Comparison of ENCODE assay signal across 12 cellular contexts in genomic region chr1:243251544-243251943, GRCh38. TPM values are rescaled to one million over a fixed set of nuclear protein-coding genes. Genes with fewer than 3 reads are reported as not detected.
DNase-seq lines count a peak whose midpoint lies in the region; ATAC-seq and TF ChIP-seq lines count a peak whose summit lies in the region.
"Had no signal": no experiment of that assay in that cellular context is flagged by ENCODE, and none has a peak within 500 bp of the region (broad histone marks: within the 10 kb centered on the region; RNA-seq: fewer than 3 reads in every experiment).

No MANE protein-coding gene starts in this region.

- H3K36me3 ChIP-seq in skeletal muscle tissue (ENCODE audit: control insufficient read depth in 3 of 3, insufficient read depth in 3 of 3, low read length in 3 of 3): no peaks in the 10 kb centered on the region

- no peak for DNase-seq in activated naive CD4-positive, alpha-beta T cell treated with anti-CD3 and anti-CD28 coated beads, Interleukin-2, amount 50 U/mL, for 72 hours (ENCODE audit: low spot score in 2 of 2)
- DNase-seq in WTC11 (ENCODE audit: low spot score) (no peak), glutamatergic neuron (no peak), posterior cingulate gyrus (no peak)
- DNase-seq: activated naive CD4-positive, alpha-beta T cell; cortex of kidney; MV-4-11; NCI-H2227 treated with DMSO at 0.1 percent for 48 hours had no signal

- CTCF ChIA-PET in WTC11 (lab: Charles Lee): no interaction called here

- H3K9me3 Mint-ChIP-seq in activated naive CD4-positive, alpha-beta T cell treated with anti-CD3 and anti-CD28 coated beads, Interleukin-2, amount 50 U/mL, for 24 hours: no peaks in the 10 kb centered on the region
- no peaks in the 10 kb centered on the region for H3K9me3 Mint-ChIP-seq in activated naive CD4-positive, alpha-beta T cell treated with anti-CD3 and anti-CD28 coated beads, Interleukin-2, amount 50 U/mL, for 72 hours
- H3K9me3 Mint-ChIP-seq in WTC11 (no peaks in the 10 kb centered on the region), glutamatergic neuron (ENCODE audit: unreplicated experiment) (peaks cover 14% of the 10 kb centered on the region)

- H3K4me1 Mint-ChIP-seq in activated naive CD4-positive, alpha-beta T cell treated with anti-CD3 and anti-CD28 coated beads, Interleukin-2, amount 50 U/mL, for 24 hours: peaks cover 58% of the 10 kb centered on the region
- H3K4me1 Mint-ChIP-seq in WTC11: peaks cover 50% of the 10 kb centered on the region
- peaks cover 21% of the 10 kb centered on the region for H3K4me1 Mint-ChIP-seq in glutamatergic neuron (ENCODE audit: low read depth, unreplicated experiment)

- ATAC-seq in activated naive CD4-positive, alpha-beta T cell treated with anti-CD3 and anti-CD28 coated beads, Interleukin-2, amount 50 U/mL, for 72 hours: no peak
- ATAC-seq in WTC11: no peak
- ATAC-seq in GM21447 (IDR thresholded peaks at IDR 0.05; ENCODE audit: unreplicated experiment): no peak
- no peak for ATAC-seq in HG03175 (IDR thresholded peaks at IDR 0.05; ENCODE audit: unreplicated experiment)

- H3K9ac ChIP-seq in skeletal muscle tissue (ENCODE audit: low read depth in 1 of 3, low read length in 3 of 3): peak overlapping the region in 1 of 3 donors; percentile 7

- no peaks in the 10 kb centered on the region for H3K9me3 ChIP-seq in skeletal muscle tissue (ENCODE audit: control insufficient read depth in 3 of 3, low read length in 3 of 3)

- H3K27ac ChIP-seq in skeletal muscle tissue (ENCODE audit: low read depth, low read length): peak overlapping the region; percentile 69

- peaks cover 1% of the 10 kb centered on the region for H3K36me3 Mint-ChIP-seq in activated naive CD4-positive, alpha-beta T cell treated with anti-CD3 and anti-CD28 coated beads, Interleukin-2, amount 50 U/mL, for 24 hours
- H3K36me3 Mint-ChIP-seq in activated naive CD4-positive, alpha-beta T cell treated with anti-CD3 and anti-CD28 coated beads, Interleukin-2, amount 50 U/mL, for 72 hours: peaks cover 6% of the 10 kb centered on the region in 2 donors
- H3K36me3 Mint-ChIP-seq in WTC11 (0 out of 2 replicates have a peak, but pooled peaks cover 2% of the 10 kb centered on the region), glutamatergic neuron (ENCODE audit: unreplicated experiment) (no peaks in the 10 kb centered on the region)

- peak overlapping the region; percentile 63 for H3K27ac Mint-ChIP-seq in activated naive CD4-positive, alpha-beta T cell treated with anti-CD3 and anti-CD28 coated beads, Interleukin-2, amount 50 U/mL, for 24 hours
- H3K27ac Mint-ChIP-seq in activated naive CD4-positive, alpha-beta T cell treated with anti-CD3 and anti-CD28 coated beads, Interleukin-2, amount 50 U/mL, for 72 hours: no peak overlapping the region
- H3K27ac Mint-ChIP-seq in WTC11: no peak overlapping the region
- H3K27ac Mint-ChIP-seq in glutamatergic neuron (ENCODE audit: unreplicated experiment): peak overlapping the region; percentile 49

- peaks cover 15 to 39% (median 33%) of the 10 kb centered on the region in 3 donors for H3K4me1 ChIP-seq in skeletal muscle tissue (ENCODE audit: control insufficient read depth in 3 of 3, insufficient read depth in 3 of 3, low read length in 3 of 3)

- no peaks in the 10 kb centered on the region for H3K27me3 Mint-ChIP-seq in activated naive CD4-positive, alpha-beta T cell treated with anti-CD3 and anti-CD28 coated beads, Interleukin-2, amount 50 U/mL, for 24 hours
- no peaks in the 10 kb centered on the region for H3K27me3 Mint-ChIP-seq in WTC11 (ENCODE audit: low read depth)
- peaks cover 12% of the 10 kb centered on the region for H3K27me3 Mint-ChIP-seq in glutamatergic neuron (ENCODE audit: unreplicated experiment)

- no peak overlapping the region for H3K4me3 ChIP-seq in skeletal muscle tissue (ENCODE audit: low read length in 3 of 3)

- no peaks in the 10 kb centered on the region for H3K27me3 ChIP-seq in skeletal muscle tissue (ENCODE audit: control insufficient read depth in 3 of 3, insufficient read depth in 3 of 3, low read length in 3 of 3)

- intact Hi-C loops in posterior cingulate gyrus (cut with DNase I): no loop called here

- TF ChIP-seq CTCF in WTC11 (IDR thresholded peaks at IDR 0.05): no peak
- TF ChIP-seq CTCF in glutamatergic neuron (IDR thresholded peaks at IDR 0.05; ENCODE audit: partially characterized antibody, unreplicated experiment): no peak

- peak overlapping the region; percentile 52 for H3K4me3 Mint-ChIP-seq in activated naive CD4-positive, alpha-beta T cell treated with anti-CD3 and anti-CD28 coated beads, Interleukin-2, amount 50 U/mL, for 24 hours
- H3K4me3 Mint-ChIP-seq in WTC11: peak overlapping the region; percentile 44; the same call in 1 of the 2 replicates
- peak overlapping the region; percentile 86 for H3K4me3 Mint-ChIP-seq in glutamatergic neuron (ENCODE audit: unreplicated experiment)

- POLR2A ChIA-PET in WTC11 (lab: Charles Lee): no interaction called here

TF ChIP-seq in WTC11, 78 proteins besides CTCF, POLR2A, EP300 and RAD21:
- no peak for TF ChIP-seq ZBTB21 (CRISPR knock-in tag; IDR thresholded peaks at IDR 0.05; ENCODE audit: borderline replicate concordance)
- no peak for TF ChIP-seq KAT7 (CRISPR knock-in tag; IDR thresholded peaks at IDR 0.05; ENCODE audit: borderline replicate concordance)
- no peak for TF ChIP-seq CREM (CRISPR knock-in tag; IDR thresholded peaks at IDR 0.05)
- TF ChIP-seq OVOL2 (CRISPR knock-in tag; IDR thresholded peaks at IDR 0.05; ENCODE audit: borderline replicate concordance): no peak
- TF ChIP-seq TEAD4 (CRISPR knock-in tag; IDR thresholded peaks at IDR 0.05): no peak
- TF ChIP-seq SP1 (CRISPR knock-in tag; conservative IDR thresholded peaks at IDR 0.05): no peak
- no peak for TF ChIP-seq FOXK1 (CRISPR knock-in tag; IDR thresholded peaks at IDR 0.05)
- TF ChIP-seq RORB (CRISPR knock-in tag; IDR thresholded peaks at IDR 0.05): no peak
- no peak for TF ChIP-seq STAT6 (CRISPR knock-in tag; conservative IDR thresholded peaks at IDR 0.05; ENCODE audit: low read depth)
- no peak for TF ChIP-seq JAZF1 (CRISPR knock-in tag; IDR thresholded peaks at IDR 0.05)
- no peak for TF ChIP-seq ELF4 (CRISPR knock-in tag; IDR thresholded peaks at IDR 0.05; ENCODE audit: low read depth)
- TF ChIP-seq NR3C1 (CRISPR knock-in tag; conservative IDR thresholded peaks at IDR 0.05; ENCODE audit: low read depth): no peak
- no peak for TF ChIP-seq JUN (CRISPR knock-in tag; IDR thresholded peaks at IDR 0.05)
- no peak for TF ChIP-seq GABPB1 (CRISPR knock-in tag; IDR thresholded peaks at IDR 0.05)
- no peak for TF ChIP-seq ZNF263 (CRISPR knock-in tag; IDR thresholded peaks at IDR 0.05; ENCODE audit: low read depth)

RNA-seq across cellular contexts. Expression of gene CEP170, which starts 3.5 kb away (rescaled TPM):
- 10 to 100 TPM; 51.9 to 72.9 TPM for total RNA-seq in activated naive CD4-positive, alpha-beta T cell treated with anti-CD3 and anti-CD28 coated beads, Interleukin-2, amount 50 U/mL, for 72 hours
- 89.6 to 94.7 TPM (median 90.3 TPM) in 3 replicates for total RNA-seq in WTC11 (2021)
- total RNA-seq in glutamatergic neuron (ENCODE audit: unreplicated experiment): 450 TPM
- 51.1 TPM for total RNA-seq in skeletal muscle tissue

RNA-seq across cellular contexts. Expression of gene SDCCAG8, which starts 4.3 kb away (rescaled TPM):
- total RNA-seq in activated naive CD4-positive, alpha-beta T cell treated with anti-CD3 and anti-CD28 coated beads, Interleukin-2, amount 50 U/mL, for 72 hours: 10 to 100 TPM; 30.1 to 37.3 TPM
- total RNA-seq in WTC11 (2021) (33.6 to 44.3 TPM (median 42.4 TPM) in 3 replicates), glutamatergic neuron (ENCODE audit: unreplicated experiment) (52.8 TPM), skeletal muscle tissue (71.5 TPM)

Comparison
In these comparisons a context has a peak if more than half of its experiments do, and no peak if none do; other contexts are left out.
1. H3K27ac Mint-ChIP-seq: peak in activated naive CD4-positive, alpha-beta T cell treated with anti-CD3 and anti-CD28 coated beads, Interleukin-2, amount 50 U/mL, for 24 hours (single experiment) and glutamatergic neuron (single experiment); none in activated naive CD4-positive, alpha-beta T cell treated with anti-CD3 and anti-CD28 coated beads, Interleukin-2, amount 50 U/mL, for 72 hours (0 of 2) and WTC11 (single experiment).
2. Peak in every context shown above with its lines, with median percentiles within 50 percentile points of each other: H3K4me3 Mint-ChIP-seq.